In genomic region chr5:77866198-77866597, GRCh38 we compare ENCODE assay signal across 8 cellular contexts.
"Had no signal": no experiment of that assay in that cellular context is flagged by ENCODE, and none has a peak within 500 bp of the region (broad histone marks: within the 10 kb centered on the region; RNA-seq: fewer than 3 reads in every experiment).

No MANE protein-coding gene starts in this region.

- ATAC-seq: HCT116, HepG2 had no signal

- H3K9ac ChIP-seq: GM23248 had no signal

- H2AFZ ChIP-seq: GM23248 had no signal

- H3K9me3 Mint-ChIP-seq: IgD-negative memory B cell had no signal

- H3K36me3 ChIP-seq: HAP-1 had no signal

- H3K4me3 ChIP-seq: GM23248, HAP-1 had no signal

- H3K27ac ChIP-seq: GM23248 had no signal

- H3K27ac Mint-ChIP-seq: IgD-negative memory B cell had no signal

- H3K4me3 Mint-ChIP-seq: IgD-negative memory B cell had no signal

- FAIRE-seq: HepG2 had no signal

- H3K9me3 ChIP-seq: HAP-1 had no signal

- H3K4me1 Mint-ChIP-seq: IgD-negative memory B cell had no signal

- DNase-seq: GM23248, GOT3, H7, KBM-7 had no signal
